Comparison of ENCODE assay signal across 14 cellular contexts in genomic region chr1:215043405-215043804, GRCh38. TPM values are rescaled to one million over a fixed set of nuclear protein-coding genes. Genes with fewer than 3 reads are reported as not detected.
DNase-seq lines count a peak whose midpoint lies in the region; ATAC-seq and TF ChIP-seq lines count a peak whose summit lies in the region.
"Had no signal": no experiment of that assay in that cellular context is flagged by ENCODE, and none has a peak within 500 bp of the region (broad histone marks: within the 10 kb centered on the region; RNA-seq: fewer than 3 reads in every experiment).

No MANE protein-coding gene starts in this region.

- CTCF ChIA-PET in activated naive CD4-positive, alpha-beta T cell treated with anti-CD3 and anti-CD28 coated beads for 36 hours (lab: Charles Lee), result no interaction called here
- CTCF ChIA-PET in activated naive CD4-positive, alpha-beta T cell treated with anti-CD3 and anti-CD28 coated beads, Interleukin-2, amount 10 ng/mL, durations not matched to agents 7 days and 5 days (lab: Charles Lee), result no interaction called here
- CTCF ChIA-PET in HEK293 (lab: Yijun Ruan, JAX), result no interaction called here

- H3K27ac Mint-ChIP-seq in activated naive CD4-positive, alpha-beta T cell treated with anti-CD3 and anti-CD28 coated beads for 36 hours, result no peak overlapping the region
- no peak overlapping the region for H3K27ac Mint-ChIP-seq in activated naive CD4-positive, alpha-beta T cell treated with anti-CD3 and anti-CD28 coated beads, Interleukin-2, amount 10 ng/mL, durations not matched to agents 7 days and 5 days
- H3K27ac Mint-ChIP-seq: CD8-positive, alpha-beta memory T cell; IgD-negative memory B cell had no signal

- no peak overlapping the region for H3K27ac ChIP-seq in HEK293 (ENCODE audit: extremely low read depth, low read depth, low read length)

- peak; percentile 51 for DNase-seq in activated naive CD4-positive, alpha-beta T cell treated with anti-CD3 and anti-CD28 coated beads for 36 hours
- no peak for DNase-seq in activated naive CD4-positive, alpha-beta T cell treated with anti-CD3 and anti-CD28 coated beads, Interleukin-2, amount 10 ng/mL, durations not matched to agents 7 days and 5 days
- DNase-seq in RKO (ENCODE audit: low spot score), result peak; percentile 4
- DNase-seq in stimulated activated naive CD8-positive, alpha-beta T cell treated with anti-CD3 and anti-CD28 coated beads, Interleukin-15, Interleukin-2, amounts not matched to agents 100 U/mL and 50 U/mL, for 24 hours, result no peak
- DNase-seq in erythroblast (lab: John Stamatoyannopoulos, UW), result no peak
- DNase-seq: BE2C; CD8-positive, alpha-beta memory T cell; MV-4-11; NCI-H1436; NCI-H2029 treated with DMSO at 0.1 percent for 48 hours; NCI-H524 had no signal

- no peaks in the 10 kb centered on the region for H3K4me1 ChIP-seq in HEK293 (ENCODE audit: control insufficient read depth, insufficient read depth, low read length)
- H3K4me1 ChIP-seq: BE2C had no signal

- H3K4me3 ChIP-seq in HEK293 (ENCODE audit: low read depth, low read length), result no peak overlapping the region

- POLR2A ChIA-PET in HEK293 (lab: Yijun Ruan, JAX), result no interaction called here

- H3K9me3 Mint-ChIP-seq in activated naive CD4-positive, alpha-beta T cell treated with anti-CD3 and anti-CD28 coated beads for 36 hours, result no peaks in the 10 kb centered on the region
- H3K9me3 Mint-ChIP-seq in activated naive CD4-positive, alpha-beta T cell treated with anti-CD3 and anti-CD28 coated beads, Interleukin-2, amount 10 ng/mL, durations not matched to agents 7 days and 5 days, result no peaks in the 10 kb centered on the region

- H3K36me3 ChIP-seq in HEK293 (ENCODE audit: control insufficient read depth in 2 of 2, insufficient read depth in 1 of 2, low read length in 2 of 2), result no peaks in the 10 kb centered on the region
- H3K36me3 ChIP-seq: BE2C had no signal

- ATAC-seq in stimulated activated naive CD8-positive, alpha-beta T cell treated with anti-CD3 and anti-CD28 coated beads, Interleukin-15, Interleukin-2, amounts not matched to agents 100 U/mL and 50 U/mL, for 24 hours, result peak; percentile 65
- ATAC-seq in GM19324 (IDR thresholded peaks at IDR 0.05; ENCODE audit: low FRiP score, unreplicated experiment), result no peak

- intact Hi-C loops in activated naive CD4-positive, alpha-beta T cell treated with anti-CD3 and anti-CD28 coated beads for 36 hours (cut with micrococcal nuclease), result loop anchor here (5.0 kb wide), 1 partner anchor 606 kb away; no protein-coding TSS in a partner anchor

- TF ChIP-seq CTCF in HEK293 (tag by site-specific recombination; IDR thresholded peaks at IDR 0.05), result no peak

- peaks cover 23% of the 10 kb centered on the region for H3K27me3 Mint-ChIP-seq in activated naive CD4-positive, alpha-beta T cell treated with anti-CD3 and anti-CD28 coated beads for 36 hours (ENCODE audit: low read depth)
- H3K27me3 Mint-ChIP-seq in activated naive CD4-positive, alpha-beta T cell treated with anti-CD3 and anti-CD28 coated beads, Interleukin-2, amount 10 ng/mL, durations not matched to agents 7 days and 5 days, result no peaks in the 10 kb centered on the region
- H3K27me3 Mint-ChIP-seq: CD8-positive, alpha-beta memory T cell; IgD-negative memory B cell had no signal

- no peaks in the 10 kb centered on the region for H3K36me3 Mint-ChIP-seq in activated naive CD4-positive, alpha-beta T cell treated with anti-CD3 and anti-CD28 coated beads for 36 hours (ENCODE audit: low read depth)
- no peaks in the 10 kb centered on the region for H3K36me3 Mint-ChIP-seq in activated naive CD4-positive, alpha-beta T cell treated with anti-CD3 and anti-CD28 coated beads, Interleukin-2, amount 10 ng/mL, durations not matched to agents 7 days and 5 days
- H3K36me3 Mint-ChIP-seq: CD8-positive, alpha-beta memory T cell; IgD-negative memory B cell had no signal

- TF ChIP-seq POLR2A in erythroblast (IDR thresholded peaks at IDR 0.05; ENCODE audit: low read length), result no peak

- H3K4me1 Mint-ChIP-seq in activated naive CD4-positive, alpha-beta T cell treated with anti-CD3 and anti-CD28 coated beads for 36 hours (ENCODE audit: low read depth), result peaks cover 3% of the 10 kb centered on the region
- no peaks in the 10 kb centered on the region for H3K4me1 Mint-ChIP-seq in activated naive CD4-positive, alpha-beta T cell treated with anti-CD3 and anti-CD28 coated beads, Interleukin-2, amount 10 ng/mL, durations not matched to agents 7 days and 5 days
- H3K4me1 Mint-ChIP-seq: CD8-positive, alpha-beta memory T cell; IgD-negative memory B cell had no signal

- no peak overlapping the region for H3K4me3 Mint-ChIP-seq in activated naive CD4-positive, alpha-beta T cell treated with anti-CD3 and anti-CD28 coated beads for 36 hours
- H3K4me3 Mint-ChIP-seq in activated naive CD4-positive, alpha-beta T cell treated with anti-CD3 and anti-CD28 coated beads, Interleukin-2, amount 10 ng/mL, durations not matched to agents 7 days and 5 days, result no peak overlapping the region
- H3K4me3 Mint-ChIP-seq: CD8-positive, alpha-beta memory T cell; IgD-negative memory B cell had no signal

- H3K9me3 ChIP-seq in HEK293 (ENCODE audit: control insufficient read depth, insufficient read depth, low read depth, low read length), result no peaks in the 10 kb centered on the region
- H3K9me3 ChIP-seq: BE2C had no signal

TF ChIP-seq in HEK293, 187 proteins besides CTCF, POLR2A, EP300 and RAD21:
- no peak for TF ChIP-seq ZNF501 (tag by site-specific recombination; IDR thresholded peaks at IDR 0.05)
- no peak for TF ChIP-seq HOXC10 (CRISPR knock-in tag; IDR thresholded peaks at IDR 0.05)
- TF ChIP-seq ZNF621 (tag by site-specific recombination; IDR thresholded peaks at IDR 0.05), result no peak
- TF ChIP-seq ZNF146 (tag by site-specific recombination; IDR thresholded peaks at IDR 0.05), result peak; percentile 11; the same call in 1 of the 2 replicates
- no peak for TF ChIP-seq SP2 (tag by site-specific recombination; IDR thresholded peaks at IDR 0.05)
- no peak for TF ChIP-seq ELK4 (IDR thresholded peaks at IDR 0.05; ENCODE audit: borderline replicate concordance, low read depth, low read length)
- TF ChIP-seq ZNF830 (tag by site-specific recombination; IDR thresholded peaks at IDR 0.05; ENCODE audit: low read depth), result no peak

RNA-seq across cellular contexts. Expression of gene KCNK2, which starts 39.1 kb away (rescaled TPM):
- total RNA-seq in activated naive CD4-positive, alpha-beta T cell treated with anti-CD3 and anti-CD28 coated beads for 36 hours, result not detected
- total RNA-seq: CD8-positive, alpha-beta memory T cell had no signal

Comparison
In these comparisons a context has a peak if more than half of its experiments do, and no peak if none do; other contexts are left out.
1. DNase-seq: peak in activated naive CD4-positive, alpha-beta T cell treated with anti-CD3 and anti-CD28 coated beads for 36 hours (single experiment) and RKO (single experiment); none in activated naive CD4-positive, alpha-beta T cell treated with anti-CD3 and anti-CD28 coated beads, Interleukin-2, amount 10 ng/mL, durations not matched to agents 7 days and 5 days (single experiment), stimulated activated naive CD8-positive, alpha-beta T cell treated with anti-CD3 and anti-CD28 coated beads, Interleukin-15, Interleukin-2, amounts not matched to agents 100 U/mL and 50 U/mL, for 24 hours (single experiment) and erythroblast (0 of 2).